In the genomic region with DNA sequence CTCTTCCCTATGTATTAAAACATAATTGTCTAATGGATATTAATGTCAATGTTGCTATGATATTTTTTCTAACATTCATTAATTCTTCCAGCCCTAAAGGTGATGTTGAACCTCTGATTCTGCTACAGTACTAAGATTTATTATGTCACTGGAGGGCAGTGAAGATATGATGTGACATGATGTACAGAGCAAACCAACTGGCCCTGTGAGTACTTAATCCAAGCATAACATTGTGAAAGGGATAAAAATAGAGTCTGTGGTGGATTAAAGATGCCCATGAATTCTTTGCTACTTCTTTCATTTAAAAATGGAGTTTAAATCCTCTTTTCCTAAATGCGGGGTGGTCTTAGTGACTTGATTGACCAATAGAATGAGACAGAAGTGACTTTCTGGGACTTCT, we compare ENCODE assay signal across 27 cellular contexts. TPM values are rescaled to one million over a fixed set of nuclear protein-coding genes. Genes with fewer than 3 reads are reported as not detected.
"Had no signal": no experiment of that assay in that cellular context is flagged by ENCODE, and none has a peak within 500 bp of the region (broad histone marks: within the 10 kb centered on the region; RNA-seq: fewer than 3 reads in every experiment).

No MANE protein-coding gene starts in this region.

- H3K27ac Mint-ChIP-seq: natural killer cell; nephron progenitor cell; neural progenitor cell; progenitor cell of endocrine pancreas; stimulated activated effector memory CD8-positive, alpha-beta T cell treated with anti-CD3 and anti-CD28 coated beads, Interleukin-12 subunit alpha, Interleukin-12 subunit beta, amount 100 ng/mL, for 72 hours; stimulated activated naive CD8-positive, alpha-beta T cell treated with anti-CD3 and anti-CD28 coated beads, Interleukin-15, Interleukin-2, amounts not matched to agents 100 ng/mL and 50 ng/mL, for 24 hours; type B pancreatic cell had no signal

- H3K4me3 Mint-ChIP-seq: naive B cell; natural killer cell; nephron progenitor cell; neural progenitor cell; stimulated activated effector memory CD8-positive, alpha-beta T cell treated with anti-CD3 and anti-CD28 coated beads, Interleukin-12 subunit alpha, Interleukin-12 subunit beta, amount 100 ng/mL, for 72 hours; stimulated activated naive CD8-positive, alpha-beta T cell treated with anti-CD3 and anti-CD28 coated beads, Interleukin-15, Interleukin-2, amounts not matched to agents 100 ng/mL and 50 ng/mL, for 24 hours; type B pancreatic cell had no signal

- H3K9ac ChIP-seq: neural progenitor cell had no signal

- H3K36me3 Mint-ChIP-seq: naive B cell; natural killer cell; neural progenitor cell; stimulated activated effector memory CD8-positive, alpha-beta T cell treated with anti-CD3 and anti-CD28 coated beads, Interleukin-12 subunit alpha, Interleukin-12 subunit beta, amount 100 ng/mL, for 72 hours; type B pancreatic cell had no signal

- H3K9me3 ChIP-seq: left ventricle myocardium inferior, neutrophil, spleen, suprapubic skin, thoracic aorta, tibial artery, uterus had no signal

- DNase-seq: hypothalamus; islet precursor cell; left ventricle myocardium inferior; midbrain; naive B cell; natural killer cell; nephron progenitor cell; occipital lobe; retina; right cardiac atrium; small intestine; spleen; stimulated activated CD4-positive, alpha-beta T cell treated with anti-CD3 and anti-CD28 coated beads, Interleukin-4, amount 100 ng/mL, for 24 hours; stimulated activated naive CD4-positive, alpha-beta T cell; tibial artery had no signal

- H3K9me3 Mint-ChIP-seq: natural killer cell; stimulated activated effector memory CD8-positive, alpha-beta T cell treated with anti-CD3 and anti-CD28 coated beads, Interleukin-12 subunit alpha, Interleukin-12 subunit beta, amount 100 ng/mL, for 72 hours; stimulated activated naive CD8-positive, alpha-beta T cell treated with anti-CD3 and anti-CD28 coated beads, Interleukin-15, Interleukin-2, amounts not matched to agents 100 ng/mL and 50 ng/mL, for 24 hours; type B pancreatic cell had no signal

- H2AFZ ChIP-seq: neural progenitor cell had no signal

- ATAC-seq: natural killer cell; right cardiac atrium; sciatic nerve; stimulated activated effector memory CD8-positive, alpha-beta T cell treated with anti-CD3 and anti-CD28 coated beads, Interleukin-12 subunit alpha, Interleukin-12 subunit beta, amount 100 ng/mL, for 72 hours had no signal

- H3K4me2 ChIP-seq: neural progenitor cell had no signal

- H3K4me1 ChIP-seq: neural progenitor cell, uterus had no signal

- H3K27ac ChIP-seq: left ventricle myocardium inferior, neural progenitor cell, neutrophil, spleen, suprapubic skin, thoracic aorta, uterus had no signal

- H3K36me3 ChIP-seq: left ventricle myocardium inferior, neural progenitor cell, suprapubic skin, thoracic aorta, tibial artery, uterus had no signal

- H3K27me3 ChIP-seq: neural progenitor cell, suprapubic skin, tibial artery, uterus had no signal

- H3K4me3 ChIP-seq: left ventricle myocardium inferior, lung, neural progenitor cell, spleen, suprapubic skin, thoracic aorta, tibial artery, uterus had no signal

RNA-seq across cellular contexts. Expression of a gene that starts 51.8 kb away (rescaled TPM):
- total RNA-seq: occipital lobe, osteocyte, progenitor cell of endocrine pancreas had no signal
